14 cellular contexts compared by ENCODE assay signal in genomic region chr11:128334311-128335044, GRCh38.
DNase-seq lines count a peak whose midpoint lies in the region; ATAC-seq and TF ChIP-seq lines count a peak whose summit lies in the region.
"Had no signal": no experiment of that assay in that cellular context is flagged by ENCODE, and none has a peak within 500 bp of the region (broad histone marks: within the 10 kb centered on the region; RNA-seq: fewer than 3 reads in every experiment).

No MANE protein-coding gene starts in this region.

- H3K27ac ChIP-seq in gastroesophageal sphincter (peak overlapping the region in 3 of 4 donors; percentile 10 to 57 (median 35)), muscle layer of duodenum (ENCODE audit: low read length) (peak overlapping the region; percentile 48), suprapubic skin (peak overlapping the region; percentile 49)
- H3K27ac ChIP-seq: epithelial cell of prostate, RWPE1, VCaP had no signal

- H3K36me3 ChIP-seq in gastroesophageal sphincter (no peaks in the 10 kb centered on the region), muscle layer of duodenum (ENCODE audit: control insufficient read depth in 1 of 2, insufficient read depth in 2 of 2, low read length in 2 of 2) (no peaks in the 10 kb centered on the region), suprapubic skin (no peaks in the 10 kb centered on the region)
- H3K36me3 ChIP-seq: breast epithelium had no signal

- TF ChIP-seq CTCF in gastroesophageal sphincter (IDR thresholded peaks at IDR 0.05) (no peak), suprapubic skin (IDR thresholded peaks at IDR 0.05) (no peak), mesothelial cell of epicardium (IDR thresholded peaks at IDR 0.05; ENCODE audit: unreplicated experiment) (no peak)

- no peak for TF ChIP-seq EP300 in gastroesophageal sphincter (IDR thresholded peaks at IDR 0.05)
- TF ChIP-seq EP300 in suprapubic skin (IDR thresholded peaks at IDR 0.05): no peak

- DNase-seq in SW480 (ENCODE audit: low spot score): peak; percentile 96
- peak in 1 of 2 donors; percentile 75 for DNase-seq in suprapubic skin (ENCODE audit: low spot score in 2 of 2)
- no peak for DNase-seq in NCI-H2107 treated with DMSO at 0.1 percent for 48 hours (lab: John Stamatoyannopoulos, UW; ENCODE audit: unreplicated experiment)
- no peak for DNase-seq in NCI-H1092 treated with DMSO at 0.1 percent for 48 hours (lab: John Stamatoyannopoulos, UW)
- DNase-seq in mesothelial cell of epicardium (ENCODE audit: low spot score in 2 of 2, unreplicated experiment in 2 of 2): no peak
- DNase-seq: activated T-cell treated with anti-CD3 and anti-CD28 coated beads, Interleukin-2, amount 50 U/mL, for 1 hour; stimulated activated naive CD4-positive, alpha-beta T cell treated with Interleukin-2 at 50 U/mL for 16 hours had no signal

- H3K36me3 Mint-ChIP-seq in mesothelial cell of epicardium: no peaks in the 10 kb centered on the region

- H3K9me3 ChIP-seq in gastroesophageal sphincter (no peaks in the 10 kb centered on the region), muscle layer of duodenum (ENCODE audit: control insufficient read depth in 1 of 2, low read length in 2 of 2) (no peaks in the 10 kb centered on the region), suprapubic skin (no peaks in the 10 kb centered on the region)
- H3K9me3 ChIP-seq: breast epithelium had no signal

- WGBS in gastroesophageal sphincter (ENCODE audit: low coverage in 1 of 2), 2 donors: 61 to 62% methylated on average over 7 to 8 of the region's 12 CpGs
- WGBS in suprapubic skin: 67% methylated on average over 11 of the region's 12 CpGs

- no peak overlapping the region for H3K4me3 ChIP-seq in gastroesophageal sphincter
- H3K4me3 ChIP-seq in muscle layer of duodenum (ENCODE audit: low read depth in 1 of 2, low read length in 2 of 2): no peak overlapping the region
- H3K4me3 ChIP-seq in suprapubic skin: no peak overlapping the region
- H3K4me3 ChIP-seq: breast epithelium had no signal

- no peaks in the 10 kb centered on the region for H3K9me3 Mint-ChIP-seq in mesothelial cell of epicardium
- H3K9me3 Mint-ChIP-seq: nephron had no signal

- TF ChIP-seq POLR2A in gastroesophageal sphincter (IDR thresholded peaks at IDR 0.05) (no peak), suprapubic skin (IDR thresholded peaks at IDR 0.05) (no peak)

- H3K27me3 ChIP-seq in gastroesophageal sphincter (no peaks in the 10 kb centered on the region), muscle layer of duodenum (ENCODE audit: low read depth, low read length) (no peaks in the 10 kb centered on the region), suprapubic skin (no peaks in the 10 kb centered on the region)
- H3K27me3 ChIP-seq: breast epithelium had no signal

- H3K4me1 ChIP-seq in gastroesophageal sphincter (peaks cover 0 to 9% (median 0%) of the 10 kb centered on the region in 3 donors), muscle layer of duodenum (ENCODE audit: control insufficient read depth in 1 of 2, insufficient read depth in 2 of 2, low read length in 2 of 2) (no peaks in the 10 kb centered on the region), suprapubic skin (no peaks in the 10 kb centered on the region)
- H3K4me1 ChIP-seq: breast epithelium had no signal

- no peak overlapping the region for H3K27ac Mint-ChIP-seq in mesothelial cell of epicardium

- peaks cover 1% of the 10 kb centered on the region for H3K27me3 Mint-ChIP-seq in mesothelial cell of epicardium (ENCODE audit: low read depth)

- ATAC-seq in gastroesophageal sphincter: peak; percentile 61

- no peak overlapping the region for H3K4me3 Mint-ChIP-seq in mesothelial cell of epicardium
- H3K4me3 Mint-ChIP-seq: nephron had no signal

- H3K4me1 Mint-ChIP-seq in mesothelial cell of epicardium: peaks cover 15% of the 10 kb centered on the region
